ENCODE assay signal across 19 cellular contexts in genomic region chr16:50878536-50878935, GRCh38.
A peak's percentile ranks its signal among the peaks of the same experiment; 100 is the strongest.
DNase-seq lines count a peak whose midpoint lies in the region; ATAC-seq and TF ChIP-seq lines count a peak whose summit lies in the region.
"Had no signal": no experiment of that assay in that cellular context is flagged by ENCODE, and none has a peak within 500 bp of the region (broad histone marks: within the 10 kb centered on the region; RNA-seq: fewer than 3 reads in every experiment).

No MANE protein-coding gene starts in this region.

- H3K27me3 Mint-ChIP-seq in stimulated activated memory B cell treated with anti-CD40 and anti-IgM and Interleukin-4, amounts not matched to agents 10 μg/mL and 1 μg/mL and 100 μg/mL, for 72 hours = peaks cover 37% of the 10 kb centered on the region

- no peaks in the 10 kb centered on the region for H3K36me3 Mint-ChIP-seq in stimulated activated memory B cell treated with anti-CD40 and anti-IgM and Interleukin-4, amounts not matched to agents 10 μg/mL and 1 μg/mL and 100 μg/mL, for 72 hours
- H3K36me3 Mint-ChIP-seq: CD4-positive, CD25-positive, alpha-beta regulatory T cell; CD8-positive, alpha-beta memory T cell had no signal

- H3K4me1 ChIP-seq in esophagus muscularis mucosa = peaks cover 0 to 18% (median 4%) of the 10 kb centered on the region in 4 donors
- H3K4me1 ChIP-seq in right lobe of liver = peaks cover 0 to 18% (median 2%) of the 10 kb centered on the region in 4 donors
- H3K4me1 ChIP-seq: BE2C, HAP-1 had no signal

- H3K4me1 Mint-ChIP-seq in stimulated activated memory B cell treated with anti-CD40 and anti-IgM and Interleukin-4, amounts not matched to agents 10 μg/mL and 1 μg/mL and 100 μg/mL, for 72 hours = no peaks in the 10 kb centered on the region
- H3K4me1 Mint-ChIP-seq: CD4-positive, CD25-positive, alpha-beta regulatory T cell; CD8-positive, alpha-beta memory T cell had no signal

- no peak overlapping the region for H3K27ac ChIP-seq in esophagus muscularis mucosa (replicated peaks in 1 of 4)
- H3K27ac ChIP-seq in right lobe of liver = no peak overlapping the region
- H3K27ac ChIP-seq: GM23248, HL-60 had no signal

- no peaks in the 10 kb centered on the region for H3K36me3 ChIP-seq in esophagus muscularis mucosa
- no peaks in the 10 kb centered on the region for H3K36me3 ChIP-seq in right lobe of liver
- H3K36me3 ChIP-seq: BE2C, HAP-1 had no signal

- TF ChIP-seq EP300 in esophagus muscularis mucosa (IDR thresholded peaks at IDR 0.05) = no peak

- H3K9me3 ChIP-seq in esophagus muscularis mucosa (peaks cover 0 to 3% (median 0%) of the 10 kb centered on the region in 4 donors), right lobe of liver (no peaks in the 10 kb centered on the region)
- H3K9me3 ChIP-seq: BE2C, HAP-1 had no signal

- H3K9me3 Mint-ChIP-seq in stimulated activated memory B cell treated with anti-CD40 and anti-IgM and Interleukin-4, amounts not matched to agents 10 μg/mL and 1 μg/mL and 100 μg/mL, for 72 hours = peaks cover 3% of the 10 kb centered on the region
- H3K9me3 Mint-ChIP-seq: CD8-positive, alpha-beta memory T cell had no signal

- no peak overlapping the region for H3K27ac Mint-ChIP-seq in stimulated activated memory B cell treated with anti-CD40 and anti-IgM and Interleukin-4, amounts not matched to agents 10 μg/mL and 1 μg/mL and 100 μg/mL, for 72 hours
- H3K27ac Mint-ChIP-seq: CD4-positive, CD25-positive, alpha-beta regulatory T cell had no signal

- no peak overlapping the region for H3K4me3 ChIP-seq in esophagus muscularis mucosa
- peak overlapping the region in 2 of 3 donors; percentile 22 to 29 for H3K4me3 ChIP-seq in right lobe of liver
- H3K4me3 ChIP-seq: GM23248, HAP-1 had no signal

- DNase-seq in NCI-H82 treated with DMSO at 0.1 percent for 48 hours (lab: John Stamatoyannopoulos, UW; ENCODE audit: unreplicated experiment) = peak; percentile 94
- DNase-seq in esophagus muscularis mucosa (ENCODE audit: extremely low spot score) = peak; percentile 37
- DNase-seq in right lobe of liver = no peak
- DNase-seq: ACHN; BE2C; CD4-positive, CD25-positive, alpha-beta regulatory T cell; CD8-positive, alpha-beta memory T cell; COR-L47; DMS 273 treated with DMSO at 0.1 percent for 48 hours; DMS53; DND-41; EL; GM23248; IMR-90 had no signal

- TF ChIP-seq POLR2A in esophagus muscularis mucosa (IDR thresholded peaks at IDR 0.05; ENCODE audit: low read depth) (no peak), right lobe of liver (IDR thresholded peaks at IDR 0.05) (no peak)

- 65% methylated on average over 3 of the region's 3 CpGs for WGBS in esophagus muscularis mucosa
- 66% methylated on average over 2 of the region's 3 CpGs for WGBS in right lobe of liver (ENCODE audit: insufficient coverage, low coverage, low lambda C conversion rate, missing lambda C conversion rate)

- H3K27me3 ChIP-seq in esophagus muscularis mucosa = peaks cover 0 to 27% (median 0%) of the 10 kb centered on the region in 4 donors
- H3K27me3 ChIP-seq in right lobe of liver = no peaks in the 10 kb centered on the region
- H3K27me3 ChIP-seq: BE2C had no signal

- TF ChIP-seq CTCF in esophagus muscularis mucosa (IDR thresholded peaks at IDR 0.05) = no peak
- no peak for TF ChIP-seq CTCF in right lobe of liver (IDR thresholded peaks at IDR 0.05)

- ATAC-seq in right lobe of liver (no peak), HG03139 (IDR thresholded peaks at IDR 0.05; ENCODE audit: unreplicated experiment) (no peak), HG03045 (IDR thresholded peaks at IDR 0.05; ENCODE audit: unreplicated experiment) (no peak)
- no peak for ATAC-seq in stimulated activated memory B cell treated with anti-CD40 and anti-IgM and Interleukin-4, amounts not matched to agents 10 μg/mL and 1 μg/mL and 100 μg/mL, for 72 hours

- H3K4me3 Mint-ChIP-seq in stimulated activated memory B cell treated with anti-CD40 and anti-IgM and Interleukin-4, amounts not matched to agents 10 μg/mL and 1 μg/mL and 100 μg/mL, for 72 hours = no peak overlapping the region
- H3K4me3 Mint-ChIP-seq: CD8-positive, alpha-beta memory T cell had no signal

- intact Hi-C loops in esophagus muscularis mucosa (cut with DNase I) = no loop called here
- intact Hi-C loops in right lobe of liver (cut with DNase I) = no loop called here

Comparison
In these comparisons a context has a peak if more than half of its experiments do, and no peak if none do; other contexts are left out.
1. DNase-seq: peak in NCI-H82 treated with DMSO at 0.1 percent for 48 hours (single experiment) and esophagus muscularis mucosa (single experiment); none in right lobe of liver (0 of 3).
2. H3K4me3 ChIP-seq: peak in right lobe of liver (2 of 3); none in esophagus muscularis mucosa (0 of 4).